In the genomic region with DNA sequence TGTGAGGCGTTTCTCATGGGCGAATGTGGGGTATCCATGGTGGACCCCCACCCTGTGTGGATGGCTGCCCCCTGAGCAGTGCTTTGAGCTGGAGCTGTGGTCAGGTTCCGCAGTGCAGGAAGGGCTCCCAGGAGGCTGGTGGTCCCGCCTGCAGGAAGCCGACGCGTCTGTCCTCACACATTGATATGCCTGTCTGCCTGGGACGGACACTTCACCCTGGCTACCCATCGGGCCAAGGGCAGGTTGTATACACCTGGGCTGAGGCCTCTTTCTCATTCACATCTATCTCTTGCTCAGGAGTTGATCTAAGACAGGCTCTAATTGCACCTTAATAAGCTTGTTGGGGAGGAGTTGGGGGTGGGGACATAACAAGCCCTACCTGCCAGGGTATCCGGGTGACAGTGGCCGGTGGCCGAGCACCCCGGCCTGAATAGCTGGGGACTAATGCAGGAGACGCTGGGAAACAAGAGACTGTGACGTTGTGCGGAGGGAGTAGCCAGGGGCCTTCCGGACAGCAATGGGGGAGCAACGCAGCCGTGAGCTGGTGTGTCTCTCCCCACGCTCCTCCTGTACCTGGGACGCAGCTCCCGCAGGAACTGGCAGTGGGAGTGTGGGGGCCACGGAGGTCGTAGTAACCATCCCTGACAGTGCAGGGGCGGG, we compare ENCODE assay signal across 8 cellular contexts. TPM values are rescaled to one million over a fixed set of nuclear protein-coding genes. Genes with fewer than 3 reads are reported as not detected.
DNase-seq lines count a peak whose midpoint lies in the region; ATAC-seq and TF ChIP-seq lines count a peak whose summit lies in the region.

No MANE protein-coding gene starts in this region.

- CTCF ChIA-PET in HEK293T (lab: Yijun Ruan, JAX), result no interaction called here

- H3K27ac Mint-ChIP-seq in osteocyte (ENCODE audit: unreplicated experiment), result peak overlapping the region; percentile 39

- TF ChIP-seq CTCF in osteocyte (IDR thresholded peaks at IDR 0.05), result no peak

- H3K27me3 Mint-ChIP-seq in osteocyte (ENCODE audit: unreplicated experiment), result no peaks in the 10 kb centered on the region

- POLR2A ChIA-PET in HEK293T (lab: Yijun Ruan, JAX), result interaction anchor here (1.2 kb wide), 1 partner anchor 12 kb away, joined by 6 read pairs; no protein-coding TSS in a partner anchor

- H3K4me1 Mint-ChIP-seq in osteocyte (ENCODE audit: unreplicated experiment), result peaks cover 6% of the 10 kb centered on the region

- DNase-seq in DMS53 (lab: John Stamatoyannopoulos, UW) (peak; percentile 90), NCI-H82 (lab: John Stamatoyannopoulos, UW) (peak; percentile 63), osteocyte (ENCODE audit: extremely low spot score, unreplicated experiment) (no peak), AG20443 (ENCODE audit: low spot score) (no peak), HEK293T (ENCODE audit: extremely low spot score) (no peak), AML-193 (lab: John Stamatoyannopoulos, UW) (no peak)

- H3K36me3 Mint-ChIP-seq in osteocyte (ENCODE audit: unreplicated experiment), result peaks cover 13% of the 10 kb centered on the region

- no peaks in the 10 kb centered on the region for H3K9me3 Mint-ChIP-seq in osteocyte (ENCODE audit: unreplicated experiment)

- ATAC-seq in esophagus mucosa, result peak; percentile 56
- no peak for ATAC-seq in GM21515 (IDR thresholded peaks at IDR 0.05; ENCODE audit: unreplicated experiment)

- no peak overlapping the region for H3K4me3 Mint-ChIP-seq in osteocyte (ENCODE audit: unreplicated experiment)

TF ChIP-seq in HEK293T, 16 proteins besides CTCF, POLR2A, EP300 and RAD21:
- TF ChIP-seq FOXK2 (IDR thresholded peaks at IDR 0.05) (no peak), SP1 (IDR thresholded peaks at IDR 0.05) (no peak), FOXM1 (IDR thresholded peaks at IDR 0.05; ENCODE audit: borderline replicate concordance) (no peak), LEF1 (IDR thresholded peaks at IDR 0.05; ENCODE audit: borderline replicate concordance) (no peak), TARDBP (IDR thresholded peaks at IDR 0.05) (no peak)

RNA-seq across cellular contexts. Expression of a gene that starts 21.7 kb away (rescaled TPM):
- total RNA-seq in esophagus mucosa (134 TPM), osteocyte (96.7 and 106 TPM in 2 replicates)

RNA-seq across cellular contexts. Expression of a gene that starts 35.5 kb away (rescaled TPM):
- total RNA-seq in esophagus mucosa (2,371 TPM), osteocyte (59.1 and 65.3 TPM in 2 replicates)

RNA-seq across cellular contexts. Expression of a gene that starts 48.8 kb away (rescaled TPM):
- total RNA-seq in esophagus mucosa (30.8 TPM), osteocyte (22.8 and 26.7 TPM in 2 replicates)

Comparison
In these comparisons a context has a peak if more than half of its experiments do, and no peak if none do; other contexts are left out.
1. DNase-seq: peak in DMS53 (single experiment) and NCI-H82 (single experiment); none in osteocyte (single experiment), AG20443 (single experiment), HEK293T (single experiment) and AML-193 (0 of 2).
2. RNA of a gene that starts 35.5 kb away (total RNA-seq): 2,371 TPM in esophagus mucosa (single experiment); 59.1 to 65.3 TPM in osteocyte; every median in the first group is over 10 times any median in the second.